28 cellular contexts compared by ENCODE assay signal in the genomic region with DNA sequence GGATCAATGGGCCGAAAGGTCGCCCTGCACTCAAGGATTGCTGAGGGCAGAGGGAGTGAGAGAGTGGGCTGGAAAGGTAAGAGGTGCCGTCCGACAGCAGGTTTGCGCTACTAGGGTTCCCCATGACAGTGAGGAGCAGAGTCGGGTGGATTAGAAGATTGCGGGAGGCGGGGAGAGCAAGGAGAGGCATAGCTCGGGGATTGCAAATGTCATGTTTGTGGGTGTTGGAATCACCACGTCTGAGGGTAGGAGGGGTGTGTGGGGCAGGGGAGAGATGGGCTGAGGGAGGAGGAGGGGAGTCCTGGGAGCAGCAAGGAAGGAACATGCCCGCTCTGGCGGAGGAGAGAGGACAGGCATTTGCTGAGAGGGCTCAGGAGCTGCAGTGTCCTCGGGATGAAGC.
"Had no signal": no experiment of that assay in that cellular context is flagged by ENCODE, and none has a peak within 500 bp of the region (broad histone marks: within the 10 kb centered on the region; RNA-seq: fewer than 3 reads in every experiment).

No MANE protein-coding gene starts in this region.

- H3K36me3 Mint-ChIP-seq: activated naive CD8-positive, alpha-beta T cell had no signal

- H3K9me3 Mint-ChIP-seq: activated CD8-positive, alpha-beta T cell treated with anti-CD3 and anti-CD28 coated beads for 36 hours; activated T-cell treated with anti-CD3 and anti-CD28 coated beads, Interleukin-2, amount 50 U/mL, for 4 hours; activated T-helper 17 cell treated with anti-CD3 and anti-CD28 coated beads, Interleukin-2, amount 50 U/mL, for 72 hours; effector memory CD8-positive, alpha-beta T cell; T-helper 2 cell treated with Interferon-gamma antibody and Interleukin-4, amounts not matched to agents 5 μg/mL and 100 μg/mL, for 36 hours had no signal

- H3K4me1 Mint-ChIP-seq: activated T-helper 17 cell treated with anti-CD3 and anti-CD28 coated beads, Interleukin-2, amount 50 U/mL, for 72 hours had no signal

- H3K4me3 Mint-ChIP-seq: activated CD8-positive, alpha-beta T cell treated with anti-CD3 and anti-CD28 coated beads for 36 hours; activated naive CD8-positive, alpha-beta T cell; activated T-cell treated with anti-CD3 and anti-CD28 coated beads, Interleukin-2, amount 50 U/mL, for 4 hours; activated T-helper 17 cell treated with anti-CD3 and anti-CD28 coated beads, Interleukin-2, amount 50 U/mL, for 72 hours; effector memory CD8-positive, alpha-beta T cell; T-helper 17 cell; T-helper 2 cell treated with Interferon-gamma antibody and Interleukin-4, amounts not matched to agents 5 μg/mL and 100 μg/mL, for 36 hours had no signal

- H3K27ac Mint-ChIP-seq: activated CD8-positive, alpha-beta T cell treated with anti-CD3 and anti-CD28 coated beads for 36 hours; activated naive CD8-positive, alpha-beta T cell; activated T-helper 17 cell treated with anti-CD3 and anti-CD28 coated beads, Interleukin-2, amount 50 U/mL, for 72 hours; T-helper 17 cell; T-helper 2 cell treated with Interferon-gamma antibody and Interleukin-4, amounts not matched to agents 5 μg/mL and 100 μg/mL, for 36 hours had no signal

- H3K4me1 ChIP-seq: body of pancreas, esophagus muscularis mucosa, foreskin keratinocyte, gastrocnemius medialis, heart right ventricle had no signal

- ATAC-seq: activated CD8-positive, alpha-beta T cell treated with anti-CD3 and anti-CD28 coated beads for 36 hours; activated T-cell treated with anti-CD3 and anti-CD28 coated beads, Interleukin-2, amount 50 U/mL, for 4 hours; activated T-helper 17 cell treated with anti-CD3 and anti-CD28 coated beads, Interleukin-2, amount 50 U/mL, for 72 hours; body of pancreas; effector memory CD8-positive, alpha-beta T cell; foreskin keratinocyte; gastrocnemius medialis; heart right ventricle; T-helper 17 cell had no signal

- H3K27me3 ChIP-seq: body of pancreas had no signal

- H3K4me3 ChIP-seq: body of pancreas, esophagus muscularis mucosa, gastrocnemius medialis, heart right ventricle had no signal

- H3K27ac ChIP-seq: body of pancreas, esophagus muscularis mucosa, foreskin keratinocyte, gastrocnemius medialis, heart right ventricle had no signal

- DNase-seq: activated CD4-positive, alpha-beta T cell treated with anti-CD3 and anti-CD28 coated beads for 1 hour; activated CD4-positive, alpha-beta T cell treated with anti-CD3 and anti-CD28 coated beads for 4 hours; activated CD4-positive, alpha-beta T cell treated with anti-CD3 and anti-CD28 coated beads, Interleukin-2, amount 50 U/mL, for 1 hour; activated CD4-positive, alpha-beta T cell treated with anti-CD3 and anti-CD28 coated beads, Interleukin-2, amount 50 U/mL, for 48 hours; activated CD4-positive, CD25-positive, alpha-beta regulatory T cell; activated CD8-positive, alpha-beta memory T cell treated with anti-CD3 and anti-CD28 coated beads for 24 hours; activated CD8-positive, alpha-beta T cell treated with anti-CD3 and anti-CD28 coated beads for 36 hours; activated effector memory CD4-positive, alpha-beta T cell treated with Interleukin-2 at 50 U/mL for 16 hours; activated gamma-delta T cell treated with Interleukin-2 at 50 U/mL for 16 hours; activated naive CD4-positive, alpha-beta T cell treated with anti-CD3 and anti-CD28 coated beads, Interleukin-2, amount 50 U/mL, for 16 hours; activated naive CD4-positive, alpha-beta T cell treated with Interleukin-2 at 50 U/mL for 16 hours; activated T-cell treated with anti-CD3 and anti-CD28 coated beads, Interleukin-2, amount 50 U/mL, for 4 hours; amniotic stem cell; anterior cingulate cortex; body of pancreas; caudate nucleus; effector memory CD8-positive, alpha-beta T cell; erythroblast; foreskin keratinocyte; gastrocnemius medialis; heart right ventricle; T-helper 1 cell; T-helper 17 cell; T1000 had no signal

- H3K36me3 ChIP-seq: esophagus muscularis mucosa, gastrocnemius medialis, heart right ventricle had no signal
